ENCODE assay signal across 1 cellular context in the genomic region with DNA sequence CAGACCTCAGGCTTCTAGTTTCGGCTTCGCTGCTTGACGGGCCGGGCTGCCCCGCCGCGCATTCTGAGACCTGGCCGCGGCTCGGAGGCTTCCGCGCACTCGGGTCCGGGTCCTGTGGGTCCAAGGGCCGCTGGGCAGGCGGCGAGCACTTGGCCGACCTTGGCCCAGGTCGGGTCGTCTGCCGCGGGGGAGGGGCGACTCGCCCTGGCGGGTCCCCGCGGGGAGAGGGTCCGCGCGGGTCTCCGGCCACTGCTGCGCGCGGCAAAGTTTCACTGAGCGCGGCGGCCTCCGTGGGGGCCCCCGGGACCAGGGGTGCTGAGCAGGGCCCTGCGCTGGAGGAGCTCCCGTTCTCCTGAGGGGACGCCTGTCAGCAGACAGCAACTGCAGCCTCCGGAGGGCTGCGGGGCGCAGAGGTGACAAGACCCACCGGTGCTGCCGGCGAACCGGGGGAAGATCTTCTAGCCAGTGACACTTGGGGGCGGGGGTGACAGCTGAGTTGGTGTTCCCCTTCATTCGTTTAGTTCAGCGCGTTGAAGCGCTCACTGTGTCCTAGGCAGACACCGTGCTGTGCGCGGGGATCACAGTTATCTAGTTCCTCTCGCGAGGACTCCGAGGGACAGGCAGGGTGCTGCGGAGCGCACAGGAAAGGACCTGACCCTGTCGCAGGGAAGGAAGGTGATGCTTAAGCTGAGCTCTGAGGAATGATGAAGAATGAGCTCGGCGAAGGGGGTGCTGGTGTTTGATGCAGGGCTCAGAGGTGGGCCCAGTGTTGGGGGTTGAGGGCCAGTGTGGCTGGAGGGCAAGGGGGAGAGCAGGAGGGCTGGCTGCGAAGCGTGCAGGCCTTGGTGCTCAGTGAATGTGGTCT.
A peak's percentile ranks its signal among the peaks of the same experiment; 100 is the strongest.
TF ChIP-seq lines count a peak whose summit lies in the region.

No MANE protein-coding gene starts in this region.

TF ChIP-seq in HEK293, 187 proteins besides CTCF, POLR2A, EP300 and RAD21 (continued from another document and continues in another):
- TF ChIP-seq, protein P1, sequence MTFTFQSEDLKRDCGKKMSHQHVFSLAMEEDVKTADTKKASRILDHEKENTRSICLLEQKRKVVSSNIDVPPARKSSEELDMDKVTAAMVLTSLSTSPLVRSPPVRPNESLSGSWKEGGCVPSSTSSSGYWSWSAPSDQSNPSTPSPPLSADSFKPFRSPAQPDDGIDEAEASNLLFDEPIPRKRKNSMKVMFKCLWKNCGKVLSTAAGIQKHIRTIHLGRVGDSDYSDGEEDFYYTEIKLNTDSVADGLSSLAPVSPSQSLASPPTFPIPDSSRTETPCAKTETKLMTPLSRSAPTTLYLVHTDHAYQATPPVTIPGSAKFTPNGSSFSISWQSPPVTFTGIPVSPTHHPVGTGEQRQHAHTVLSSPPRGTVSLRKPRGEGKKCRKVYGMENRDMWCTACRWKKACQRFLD (tag by site-specific recombination; IDR thresholded peaks at IDR 0.05) = no peak
- TF ChIP-seq, protein P2, sequence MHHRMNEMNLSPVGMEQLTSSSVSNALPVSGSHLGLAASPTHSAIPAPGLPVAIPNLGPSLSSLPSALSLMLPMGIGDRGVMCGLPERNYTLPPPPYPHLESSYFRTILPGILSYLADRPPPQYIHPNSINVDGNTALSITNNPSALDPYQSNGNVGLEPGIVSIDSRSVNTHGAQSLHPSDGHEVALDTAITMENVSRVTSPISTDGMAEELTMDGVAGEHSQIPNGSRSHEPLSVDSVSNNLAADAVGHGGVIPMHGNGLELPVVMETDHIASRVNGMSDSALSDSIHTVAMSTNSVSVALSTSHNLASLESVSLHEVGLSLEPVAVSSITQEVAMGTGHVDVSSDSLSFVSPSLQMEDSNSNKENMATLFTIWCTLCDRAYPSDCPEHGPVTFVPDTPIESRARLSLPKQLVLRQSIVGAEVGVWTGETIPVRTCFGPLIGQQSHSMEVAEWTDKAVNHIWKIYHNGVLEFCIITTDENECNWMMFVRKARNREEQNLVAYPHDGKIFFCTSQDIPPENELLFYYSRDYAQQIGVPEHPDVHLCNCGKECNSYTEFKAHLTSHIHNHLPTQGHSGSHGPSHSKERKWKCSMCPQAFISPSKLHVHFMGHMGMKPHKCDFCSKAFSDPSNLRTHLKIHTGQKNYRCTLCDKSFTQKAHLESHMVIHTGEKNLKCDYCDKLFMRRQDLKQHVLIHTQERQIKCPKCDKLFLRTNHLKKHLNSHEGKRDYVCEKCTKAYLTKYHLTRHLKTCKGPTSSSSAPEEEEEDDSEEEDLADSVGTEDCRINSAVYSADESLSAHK (tag by site-specific recombination; IDR thresholded peaks at IDR 0.05) = no peak
- TF ChIP-seq ZNF341 (tag by site-specific recombination; IDR thresholded peaks at IDR 0.05; ENCODE audit: low read depth) = no peak
- TF ChIP-seq ZNF558 (tag by site-specific recombination; IDR thresholded peaks at IDR 0.05) = no peak
- no peak for TF ChIP-seq ZNF133 (tag by site-specific recombination; IDR thresholded peaks at IDR 0.05)
- no peak for TF ChIP-seq ZNF221 (tag by site-specific recombination; IDR thresholded peaks at IDR 0.05; ENCODE audit: borderline replicate concordance)
- TF ChIP-seq ZNF571 (tag by site-specific recombination; IDR thresholded peaks at IDR 0.05) = no peak
- no peak for TF ChIP-seq ZNF202 (tag by site-specific recombination; IDR thresholded peaks at IDR 0.05; ENCODE audit: borderline replicate concordance)
- TF ChIP-seq ZBTB17 (tag by site-specific recombination; IDR thresholded peaks at IDR 0.05) = peak; percentile 93
- TF ChIP-seq, protein P3, sequence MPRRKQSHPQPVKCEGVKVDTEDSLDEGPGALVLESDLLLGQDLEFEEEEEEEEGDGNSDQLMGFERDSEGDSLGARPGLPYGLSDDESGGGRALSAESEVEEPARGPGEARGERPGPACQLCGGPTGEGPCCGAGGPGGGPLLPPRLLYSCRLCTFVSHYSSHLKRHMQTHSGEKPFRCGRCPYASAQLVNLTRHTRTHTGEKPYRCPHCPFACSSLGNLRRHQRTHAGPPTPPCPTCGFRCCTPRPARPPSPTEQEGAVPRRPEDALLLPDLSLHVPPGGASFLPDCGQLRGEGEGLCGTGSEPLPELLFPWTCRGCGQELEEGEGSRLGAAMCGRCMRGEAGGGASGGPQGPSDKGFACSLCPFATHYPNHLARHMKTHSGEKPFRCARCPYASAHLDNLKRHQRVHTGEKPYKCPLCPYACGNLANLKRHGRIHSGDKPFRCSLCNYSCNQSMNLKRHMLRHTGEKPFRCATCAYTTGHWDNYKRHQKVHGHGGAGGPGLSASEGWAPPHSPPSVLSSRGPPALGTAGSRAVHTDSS (tag by site-specific recombination; IDR thresholded peaks at IDR 0.05) = no peak
- no peak for TF ChIP-seq ZNF155 (tag by site-specific recombination; IDR thresholded peaks at IDR 0.05)
- TF ChIP-seq ZNF302 (tag by site-specific recombination; IDR thresholded peaks at IDR 0.05; ENCODE audit: low read depth) = no peak
- TF ChIP-seq ZNF600 (tag by site-specific recombination; IDR thresholded peaks at IDR 0.05) = peak; percentile 97
- TF ChIP-seq, protein P4, sequence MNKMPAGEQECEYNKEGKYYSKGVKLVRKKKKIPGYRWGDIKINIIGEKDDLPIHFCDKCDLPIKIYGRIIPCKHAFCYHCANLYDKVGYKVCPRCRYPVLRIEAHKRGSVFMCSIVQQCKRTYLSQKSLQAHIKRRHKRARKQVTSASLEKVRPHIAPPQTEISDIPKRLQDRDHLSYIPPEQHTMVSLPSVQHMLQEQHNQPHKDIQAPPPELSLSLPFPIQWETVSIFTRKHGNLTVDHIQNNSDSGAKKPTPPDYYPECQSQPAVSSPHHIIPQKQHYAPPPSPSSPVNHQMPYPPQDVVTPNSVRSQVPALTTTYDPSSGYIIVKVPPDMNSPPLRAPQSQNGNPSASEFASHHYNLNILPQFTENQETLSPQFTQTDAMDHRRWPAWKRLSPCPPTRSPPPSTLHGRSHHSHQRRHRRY (tag by site-specific recombination; IDR thresholded peaks at IDR 0.05) = 0 out of 2 replicates have a peak, but pooled peaks have one; percentile 2
- TF ChIP-seq, protein P5, sequence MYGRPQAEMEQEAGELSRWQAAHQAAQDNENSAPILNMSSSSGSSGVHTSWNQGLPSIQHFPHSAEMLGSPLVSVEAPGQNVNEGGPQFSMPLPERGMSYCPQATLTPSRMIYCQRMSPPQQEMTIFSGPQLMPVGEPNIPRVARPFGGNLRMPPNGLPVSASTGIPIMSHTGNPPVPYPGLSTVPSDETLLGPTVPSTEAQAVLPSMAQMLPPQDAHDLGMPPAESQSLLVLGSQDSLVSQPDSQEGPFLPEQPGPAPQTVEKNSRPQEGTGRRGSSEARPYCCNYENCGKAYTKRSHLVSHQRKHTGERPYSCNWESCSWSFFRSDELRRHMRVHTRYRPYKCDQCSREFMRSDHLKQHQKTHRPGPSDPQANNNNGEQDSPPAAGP (tag by site-specific recombination; IDR thresholded peaks at IDR 0.05) = no peak; the same call in 1 of the 2 replicates
- TF ChIP-seq ZNF768 (tag by site-specific recombination; IDR thresholded peaks at IDR 0.05) = no peak
- TF ChIP-seq FEZF1 (tag by site-specific recombination; IDR thresholded peaks at IDR 0.05) = no peak
- no peak for TF ChIP-seq ZNF76 (tag by site-specific recombination; IDR thresholded peaks at IDR 0.05; ENCODE audit: borderline replicate concordance, low read depth)
- TF ChIP-seq ZNF223 (tag by site-specific recombination; IDR thresholded peaks at IDR 0.05) = no peak
- TF ChIP-seq, protein P6, sequence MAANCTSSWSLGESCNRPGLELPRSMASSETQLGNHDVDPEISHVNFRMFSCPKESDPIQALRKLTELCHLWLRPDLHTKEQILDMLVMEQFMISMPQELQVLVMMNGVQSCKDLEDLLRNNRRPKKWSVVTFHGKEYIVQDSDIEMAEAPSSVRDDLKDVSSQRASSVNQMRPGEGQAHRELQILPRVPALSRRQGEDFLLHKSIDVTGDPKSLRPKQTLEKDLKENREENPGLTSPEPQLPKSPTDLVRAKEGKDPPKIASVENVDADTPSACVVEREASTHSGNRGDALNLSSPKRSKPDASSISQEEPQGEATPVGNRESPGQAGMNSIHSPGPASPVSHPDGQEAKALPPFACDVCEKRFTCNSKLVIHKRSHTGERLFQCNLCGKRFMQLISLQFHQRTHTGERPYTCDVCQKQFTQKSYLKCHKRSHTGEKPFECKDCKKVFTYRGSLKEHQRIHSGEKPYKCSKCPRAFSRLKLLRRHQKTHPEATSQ (tag by site-specific recombination; IDR thresholded peaks at IDR 0.05) = no peak
- TF ChIP-seq, protein P7, sequence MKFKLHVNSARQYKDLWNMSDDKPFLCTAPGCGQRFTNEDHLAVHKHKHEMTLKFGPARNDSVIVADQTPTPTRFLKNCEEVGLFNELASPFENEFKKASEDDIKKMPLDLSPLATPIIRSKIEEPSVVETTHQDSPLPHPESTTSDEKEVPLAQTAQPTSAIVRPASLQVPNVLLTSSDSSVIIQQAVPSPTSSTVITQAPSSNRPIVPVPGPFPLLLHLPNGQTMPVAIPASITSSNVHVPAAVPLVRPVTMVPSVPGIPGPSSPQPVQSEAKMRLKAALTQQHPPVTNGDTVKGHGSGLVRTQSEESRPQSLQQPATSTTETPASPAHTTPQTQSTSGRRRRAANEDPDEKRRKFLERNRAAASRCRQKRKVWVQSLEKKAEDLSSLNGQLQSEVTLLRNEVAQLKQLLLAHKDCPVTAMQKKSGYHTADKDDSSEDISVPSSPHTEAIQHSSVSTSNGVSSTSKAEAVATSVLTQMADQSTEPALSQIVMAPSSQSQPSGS (tag by site-specific recombination; IDR thresholded peaks at IDR 0.05; ENCODE audit: low read depth) = no peak
- TF ChIP-seq GLI4 (tag by site-specific recombination; IDR thresholded peaks at IDR 0.05) = no peak
- no peak for TF ChIP-seq SALL2 (tag by site-specific recombination; IDR thresholded peaks at IDR 0.05; ENCODE audit: borderline replicate concordance)
- no peak for TF ChIP-seq GLI2 (tag by site-specific recombination; IDR thresholded peaks at IDR 0.05; ENCODE audit: borderline replicate concordance, low read depth)
- no peak for TF ChIP-seq ZNF132 (tag by site-specific recombination; IDR thresholded peaks at IDR 0.05; ENCODE audit: borderline replicate concordance)
- no peak for TF ChIP-seq KLF8 (tag by site-specific recombination; IDR thresholded peaks at IDR 0.05)
- no peak for TF ChIP-seq MEIS1 (CRISPR knock-in tag; IDR thresholded peaks at IDR 0.05; ENCODE audit: borderline replicate concordance)
- no peak for TF ChIP-seq GFI1B (tag by site-specific recombination; IDR thresholded peaks at IDR 0.05)
- no peak for TF ChIP-seq KLF16 (tag by site-specific recombination; IDR thresholded peaks at IDR 0.05)
- no peak for TF ChIP-seq ZNF747 (tag by site-specific recombination; IDR thresholded peaks at IDR 0.05)
- TF ChIP-seq HOXD13 (CRISPR knock-in tag; IDR thresholded peaks at IDR 0.05; ENCODE audit: borderline replicate concordance) = no peak
- TF ChIP-seq, protein P8, sequence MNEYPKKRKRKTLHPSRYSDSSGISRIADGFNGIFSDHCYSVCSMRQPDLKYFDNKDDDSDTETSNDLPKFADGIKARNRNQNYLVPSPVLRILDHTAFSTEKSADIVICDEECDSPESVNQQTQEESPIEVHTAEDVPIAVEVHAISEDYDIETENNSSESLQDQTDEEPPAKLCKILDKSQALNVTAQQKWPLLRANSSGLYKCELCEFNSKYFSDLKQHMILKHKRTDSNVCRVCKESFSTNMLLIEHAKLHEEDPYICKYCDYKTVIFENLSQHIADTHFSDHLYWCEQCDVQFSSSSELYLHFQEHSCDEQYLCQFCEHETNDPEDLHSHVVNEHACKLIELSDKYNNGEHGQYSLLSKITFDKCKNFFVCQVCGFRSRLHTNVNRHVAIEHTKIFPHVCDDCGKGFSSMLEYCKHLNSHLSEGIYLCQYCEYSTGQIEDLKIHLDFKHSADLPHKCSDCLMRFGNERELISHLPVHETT (tag by site-specific recombination; IDR thresholded peaks at IDR 0.05) = no peak
- no peak for TF ChIP-seq ZNF274 (IDR thresholded peaks at IDR 0.05; ENCODE audit: low read length)
- TF ChIP-seq ZNF274 (tag by site-specific recombination; IDR thresholded peaks at IDR 0.05; ENCODE audit: borderline replicate concordance) = no peak
- no peak for TF ChIP-seq ZNF112 (tag by site-specific recombination; IDR thresholded peaks at IDR 0.05)
- no peak for TF ChIP-seq ZNF677 (tag by site-specific recombination; IDR thresholded peaks at IDR 0.05)
- no peak for TF ChIP-seq ZNF10 (tag by site-specific recombination; IDR thresholded peaks at IDR 0.05)
- no peak for TF ChIP-seq ZNF114 (tag by site-specific recombination; IDR thresholded peaks at IDR 0.05)
- no peak for TF ChIP-seq ZNF350 (tag by site-specific recombination; IDR thresholded peaks at IDR 0.05)
- TF ChIP-seq ZEB2 (tag by site-specific recombination; IDR thresholded peaks at IDR 0.05) = no peak; the same call in 1 of the 2 replicates
- no peak for TF ChIP-seq SETDB1 (IDR thresholded peaks at IDR 0.05; ENCODE audit: insufficient read length, low read length)
- TF ChIP-seq ZNF629 (tag by site-specific recombination; IDR thresholded peaks at IDR 0.05) = no peak
- TF ChIP-seq ZNF335 (tag by site-specific recombination; conservative IDR thresholded peaks at IDR 0.05) = peak; percentile 75
- no peak for TF ChIP-seq ZNF664 (tag by site-specific recombination; IDR thresholded peaks at IDR 0.05)
- TF ChIP-seq BCL11A (tag by site-specific recombination; IDR thresholded peaks at IDR 0.05; ENCODE audit: low read depth) = no peak
- TF ChIP-seq, protein P9, sequence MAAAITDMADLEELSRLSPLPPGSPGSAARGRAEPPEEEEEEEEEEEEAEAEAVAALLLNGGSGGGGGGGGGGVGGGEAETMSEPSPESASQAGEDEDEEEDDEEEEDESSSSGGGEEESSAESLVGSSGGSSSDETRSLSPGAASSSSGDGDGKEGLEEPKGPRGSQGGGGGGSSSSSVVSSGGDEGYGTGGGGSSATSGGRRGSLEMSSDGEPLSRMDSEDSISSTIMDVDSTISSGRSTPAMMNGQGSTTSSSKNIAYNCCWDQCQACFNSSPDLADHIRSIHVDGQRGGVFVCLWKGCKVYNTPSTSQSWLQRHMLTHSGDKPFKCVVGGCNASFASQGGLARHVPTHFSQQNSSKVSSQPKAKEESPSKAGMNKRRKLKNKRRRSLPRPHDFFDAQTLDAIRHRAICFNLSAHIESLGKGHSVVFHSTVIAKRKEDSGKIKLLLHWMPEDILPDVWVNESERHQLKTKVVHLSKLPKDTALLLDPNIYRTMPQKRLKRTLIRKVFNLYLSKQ (tag by site-specific recombination; IDR thresholded peaks at IDR 0.05; ENCODE audit: borderline replicate concordance) = no peak
- TF ChIP-seq ZNF521 (tag by site-specific recombination; IDR thresholded peaks at IDR 0.05) = no peak
- TF ChIP-seq TCF7L2 (IDR thresholded peaks at IDR 0.05; ENCODE audit: borderline replicate concordance, low read depth, low read length) = no peak
- TF ChIP-seq ZNF473 (tag by site-specific recombination; IDR thresholded peaks at IDR 0.05) = no peak
- no peak for TF ChIP-seq ZNF626 (tag by site-specific recombination; IDR thresholded peaks at IDR 0.05)
